8 cellular contexts compared by ENCODE assay signal in the genomic region with DNA sequence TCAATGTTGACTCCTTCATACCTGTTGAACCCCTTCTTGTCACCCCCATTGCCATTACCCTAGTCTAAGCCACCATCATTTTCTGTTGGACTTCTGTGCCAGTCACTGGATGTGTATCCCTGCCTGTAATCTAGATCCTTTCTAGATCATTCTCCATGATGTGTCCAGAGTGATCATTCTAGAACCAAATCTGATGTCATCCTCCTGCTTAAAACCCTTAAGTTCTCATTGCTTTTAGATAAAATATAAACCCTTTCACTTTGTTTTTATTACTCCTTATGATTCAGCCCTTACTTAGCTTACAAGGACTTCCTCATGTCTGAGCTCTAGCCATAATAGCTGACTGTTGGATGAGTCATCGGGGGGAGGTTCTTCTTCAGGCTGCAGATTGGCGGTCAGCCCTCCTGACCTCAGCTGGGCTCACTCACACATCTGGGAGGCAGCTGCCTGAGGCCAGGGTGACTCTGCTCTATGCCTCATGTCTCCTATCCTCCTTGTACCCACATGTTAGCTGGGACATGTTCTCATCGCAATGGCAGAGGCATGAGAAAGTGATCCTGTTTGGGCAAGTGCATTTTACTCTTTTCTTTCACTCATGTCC.
DNase-seq lines count a peak whose midpoint lies in the region; ATAC-seq and TF ChIP-seq lines count a peak whose summit lies in the region.

No MANE protein-coding gene starts in this region.

- peaks cover 0 to 7% of the 10 kb centered on the region in 2 donors for H3K27me3 Mint-ChIP-seq in CD8-positive, alpha-beta memory T cell

- H3K4me1 ChIP-seq in lung (ENCODE audit: control insufficient read depth in 2 of 2, insufficient read depth in 2 of 2, low read length in 2 of 2) (peaks cover 3 to 9% of the 10 kb centered on the region in 2 donors), Karpas-422 (ENCODE audit: low read length) (peaks cover 4% of the 10 kb centered on the region)
- H3K4me1 ChIP-seq in CD8-positive, alpha-beta memory T cell (ENCODE audit: insufficient read depth, low read length), result no peaks in the 10 kb centered on the region

- H3K4me2 ChIP-seq in Karpas-422 (ENCODE audit: low read depth, low read length, poor library complexity, severe bottlenecking), result no peak overlapping the region

- H3K27ac ChIP-seq in cingulate gyrus (ENCODE audit: low read depth, low read length), result peak overlapping the region; percentile 22
- H3K27ac ChIP-seq in lung (ENCODE audit: low read depth in 1 of 2, low read length in 1 of 2), result peak overlapping the region; percentile 46 to 60
- H3K27ac ChIP-seq in CD8-positive, alpha-beta memory T cell (ENCODE audit: low read depth, low read length), result no peak overlapping the region
- H3K27ac ChIP-seq in Karpas-422 (ENCODE audit: low read length), result no peak overlapping the region

- no peaks in the 10 kb centered on the region for H3K4me1 Mint-ChIP-seq in CD8-positive, alpha-beta memory T cell

- H3K9ac ChIP-seq in Karpas-422 (ENCODE audit: low read length), result no peak overlapping the region

- H3K27ac Mint-ChIP-seq in CD8-positive, alpha-beta memory T cell, result no peak overlapping the region

- no peaks in the 10 kb centered on the region for H3K36me3 ChIP-seq in lung (ENCODE audit: control insufficient read depth in 2 of 2, insufficient read depth in 2 of 2, low read length in 2 of 2)
- H3K36me3 ChIP-seq in CD8-positive, alpha-beta memory T cell (ENCODE audit: insufficient read depth, low read length), result no peaks in the 10 kb centered on the region
- no peaks in the 10 kb centered on the region for H3K36me3 ChIP-seq in Karpas-422 (ENCODE audit: insufficient read depth, low read length)

- no peak overlapping the region for H3K4me3 Mint-ChIP-seq in CD8-positive, alpha-beta memory T cell

- WGBS in lung, 2 donors, result 51 to 70% methylated on average over 3 of the region's 3 CpGs

- H4K20me1 ChIP-seq in Karpas-422 (ENCODE audit: insufficient read depth, low read depth, low read length), result no peaks in the 10 kb centered on the region

- POLR2A ChIA-PET in CD8-positive, alpha-beta memory T cell (lab: Charles Lee), result no interaction called here

- CTCF ChIA-PET in CD8-positive, alpha-beta memory T cell (lab: Charles Lee), result no interaction called here

- DNase-seq in Daoy (ENCODE audit: low read depth), result peak; percentile 91
- DNase-seq in NCI-H226, result peak; percentile 95
- DNase-seq in lung (ENCODE audit: low spot score), result peak; percentile 77
- no peak for DNase-seq in CD8-positive, alpha-beta memory T cell
- DNase-seq in Karpas-422, result no peak

- no peak overlapping the region for H2AFZ ChIP-seq in Karpas-422 (ENCODE audit: low read length)

- ATAC-seq in lung (ENCODE audit: insufficient read depth, low FRiP score) (peak; percentile 87), GM19452 (IDR thresholded peaks at IDR 0.05; ENCODE audit: unreplicated experiment) (no peak), HG02759 (IDR thresholded peaks at IDR 0.05; ENCODE audit: unreplicated experiment) (no peak)

- H3K36me3 Mint-ChIP-seq in CD8-positive, alpha-beta memory T cell, result no peaks in the 10 kb centered on the region

- H3K27me3 ChIP-seq in lung (ENCODE audit: control insufficient read depth, insufficient read depth) (no peaks in the 10 kb centered on the region), Karpas-422 (ENCODE audit: low read length) (no peaks in the 10 kb centered on the region)
- H3K27me3 ChIP-seq in CD8-positive, alpha-beta memory T cell (ENCODE audit: insufficient read depth, low read length, poor library complexity, severe bottlenecking), result no peaks in the 10 kb centered on the region

- no peaks in the 10 kb centered on the region for H3K9me3 Mint-ChIP-seq in CD8-positive, alpha-beta memory T cell

- TF ChIP-seq CTCF in lung (IDR thresholded peaks at IDR 0.05; ENCODE audit: control extremely low read depth, extremely low read depth), result no peak

- no peaks in the 10 kb centered on the region for H3K9me2 ChIP-seq in Karpas-422 (replicated peaks; ENCODE audit: insufficient read depth, low read length)

- H3K79me2 ChIP-seq in Karpas-422 (ENCODE audit: low read length), result no peaks in the 10 kb centered on the region

- H3K4me3 ChIP-seq in lung (no peak overlapping the region), Karpas-422 (ENCODE audit: low read length) (no peak overlapping the region)
- H3K4me3 ChIP-seq in CD8-positive, alpha-beta memory T cell (ENCODE audit: low read length), result no peak overlapping the region

- H3K9me3 ChIP-seq in lung (ENCODE audit: control insufficient read depth in 2 of 2, insufficient read depth in 1 of 2, low read length in 1 of 2), result no peaks in the 10 kb centered on the region
- H3K9me3 ChIP-seq in CD8-positive, alpha-beta memory T cell (ENCODE audit: low read length), result no peaks in the 10 kb centered on the region
- no peaks in the 10 kb centered on the region for H3K9me3 ChIP-seq in Karpas-422 (ENCODE audit: low read length)

Comparison
In these comparisons a context has a peak if more than half of its experiments do, and no peak if none do; other contexts are left out.
1. DNase-seq: peak in Daoy (single experiment), NCI-H226 (single experiment) and lung (single experiment); none in CD8-positive, alpha-beta memory T cell (0 of 5) and Karpas-422 (single experiment).
2. H3K27ac ChIP-seq: peak in cingulate gyrus (single experiment) and lung (2 of 2); none in CD8-positive, alpha-beta memory T cell (single experiment) and Karpas-422 (single experiment).